ENCODE assay signal across 15 cellular contexts in genomic region chr4:144137137-144137879, GRCh38. TPM values are rescaled to one million over a fixed set of nuclear protein-coding genes. Genes with fewer than 3 reads are reported as not detected.
"Had no signal": no experiment of that assay in that cellular context is flagged by ENCODE, and none has a peak within 500 bp of the region (broad histone marks: within the 10 kb centered on the region; RNA-seq: fewer than 3 reads in every experiment).

No MANE protein-coding gene starts in this region.

RNA-seq across cellular contexts. Expression of gene GYPA, which starts 3.2 kb away (rescaled TPM):
- total RNA-seq: left colon; left lung; lower lobe of right lung; mammary epithelial cell; naive thymus-derived CD8-positive, alpha-beta T cell; neural crest cell; osteoblast; pancreas; prostate gland; right cardiac atrium; tibial nerve; ureter had no signal
- polyA plus RNA-seq: keratinocyte; liver; mammary epithelial cell; naive thymus-derived CD8-positive, alpha-beta T cell; pancreas; right cardiac atrium; small intestine had no signal
